Comparison of ENCODE assay signal across 18 cellular contexts in genomic region chr6:158000530-158001307, GRCh38. TPM values are rescaled to one million over a fixed set of nuclear protein-coding genes. Genes with fewer than 3 reads are reported as not detected.
DNase-seq lines count a peak whose midpoint lies in the region; ATAC-seq and TF ChIP-seq lines count a peak whose summit lies in the region.
"Had no signal": no experiment of that assay in that cellular context is flagged by ENCODE, and none has a peak within 500 bp of the region (broad histone marks: within the 10 kb centered on the region; RNA-seq: fewer than 3 reads in every experiment).

No MANE protein-coding gene starts in this region.

- H3K9me3 Mint-ChIP-seq in nephron: no peaks in the 10 kb centered on the region
- no peaks in the 10 kb centered on the region for H3K9me3 Mint-ChIP-seq in activated T-cell treated with anti-CD3 and anti-CD28 coated beads, Interleukin-2, amount 50 U/mL, for 24 hours
- H3K9me3 Mint-ChIP-seq: activated naive CD4-positive, alpha-beta T cell treated with anti-CD3 and anti-CD28 coated beads, Interleukin-2, amount 50 U/mL, for 72 hours had no signal

- H3K27ac ChIP-seq in cingulate gyrus (ENCODE audit: low read depth, low read length) (peak overlapping the region; percentile 99), temporal lobe (ENCODE audit: low read depth, low read length) (peak overlapping the region; percentile 100)
- H3K27ac ChIP-seq: gastrocnemius medialis, SJSA1 had no signal

- DNase-seq in NCI-H510A treated with DMSO at 0.1 percent for 48 hours (lab: John Stamatoyannopoulos, UW): peak; percentile 34
- no peak for DNase-seq in activated T-cell treated with anti-CD3 and anti-CD28 coated beads, Interleukin-2, amount 50 U/mL, for 24 hours
- DNase-seq: activated CD4-positive, alpha-beta T cell treated with anti-CD3 and anti-CD28 coated beads for 36 hours; DND-41; gastrocnemius medialis; NCI-H1436 treated with DMSO at 0.1 percent for 48 hours; NCI-H446 treated with DMSO at 0.1 percent for 48 hours; stimulated activated CD4-positive, alpha-beta T cell treated with anti-CD3 and anti-CD28 coated beads, Interleukin-12 subunit alpha, Interleukin-12 subunit beta, amount 100 ng/mL, for 4 hours; stimulated activated naive CD8-positive, alpha-beta T cell treated with anti-CD3 and anti-CD28 coated beads, Interleukin-15, Interleukin-2, amounts not matched to agents 100 U/mL and 50 U/mL, for 24 hours; T-helper 9 cell had no signal

- ATAC-seq in GM21360 (IDR thresholded peaks at IDR 0.05; ENCODE audit: unreplicated experiment) (no peak), HG03025 (IDR thresholded peaks at IDR 0.05; ENCODE audit: low FRiP score, unreplicated experiment) (no peak)
- ATAC-seq: activated CD4-positive, alpha-beta T cell treated with anti-CD3 and anti-CD28 coated beads for 36 hours; activated naive CD4-positive, alpha-beta T cell treated with anti-CD3 and anti-CD28 coated beads, Interleukin-2, amount 50 U/mL, for 72 hours; gastrocnemius medialis; stimulated activated naive CD8-positive, alpha-beta T cell treated with anti-CD3 and anti-CD28 coated beads, Interleukin-15, Interleukin-2, amounts not matched to agents 100 U/mL and 50 U/mL, for 24 hours had no signal

- peaks cover 81% of the 10 kb centered on the region for H3K4me1 Mint-ChIP-seq in nephron
- peaks cover 49% of the 10 kb centered on the region for H3K4me1 Mint-ChIP-seq in activated T-cell treated with anti-CD3 and anti-CD28 coated beads, Interleukin-2, amount 50 U/mL, for 24 hours (ENCODE audit: low read depth)

- peaks cover 3% of the 10 kb centered on the region for H3K36me3 Mint-ChIP-seq in nephron (ENCODE audit: low read depth)
- peaks cover 24% of the 10 kb centered on the region for H3K36me3 Mint-ChIP-seq in activated T-cell treated with anti-CD3 and anti-CD28 coated beads, Interleukin-2, amount 50 U/mL, for 24 hours (ENCODE audit: low read depth)
- H3K36me3 Mint-ChIP-seq: CD14-positive monocyte had no signal

- peak overlapping the region; percentile 74 to 96 (median 85) for H3K27ac Mint-ChIP-seq in nephron
- H3K27ac Mint-ChIP-seq in activated T-cell treated with anti-CD3 and anti-CD28 coated beads, Interleukin-2, amount 50 U/mL, for 24 hours: no peak overlapping the region
- H3K27ac Mint-ChIP-seq: activated CD4-positive, alpha-beta T cell treated with anti-CD3 and anti-CD28 coated beads for 36 hours had no signal

- H3K27me3 Mint-ChIP-seq in nephron (ENCODE audit: low read depth): no peaks in the 10 kb centered on the region
- H3K27me3 Mint-ChIP-seq in activated T-cell treated with anti-CD3 and anti-CD28 coated beads, Interleukin-2, amount 50 U/mL, for 24 hours: no peaks in the 10 kb centered on the region
- H3K27me3 Mint-ChIP-seq: activated CD4-positive, alpha-beta T cell treated with anti-CD3 and anti-CD28 coated beads for 36 hours had no signal

- H3K4me3 Mint-ChIP-seq in nephron: peak overlapping the region in 2 of 3 experiments; percentile 7 to 65
- H3K4me3 Mint-ChIP-seq in activated T-cell treated with anti-CD3 and anti-CD28 coated beads, Interleukin-2, amount 50 U/mL, for 24 hours: no peak overlapping the region
- H3K4me3 Mint-ChIP-seq: activated CD4-positive, alpha-beta T cell treated with anti-CD3 and anti-CD28 coated beads for 36 hours; CD14-positive monocyte had no signal

- TF ChIP-seq CTCF in nephron (IDR thresholded peaks at IDR 0.05; ENCODE audit: unreplicated experiment in 3 of 3): no peak

RNA-seq across cellular contexts. Expression of gene SYNJ2, which starts 19.1 kb away (rescaled TPM):
- total RNA-seq in temporal lobe: 6.6 TPM
